ENCODE assay signal across 13 cellular contexts in genomic region chr7:10684606-10685005, GRCh38.
DNase-seq lines count a peak whose midpoint lies in the region; ATAC-seq and TF ChIP-seq lines count a peak whose summit lies in the region.
"Had no signal": no experiment of that assay in that cellular context is flagged by ENCODE, and none has a peak within 500 bp of the region (broad histone marks: within the 10 kb centered on the region; RNA-seq: fewer than 3 reads in every experiment).

No MANE protein-coding gene starts in this region.

- TF ChIP-seq EP300 in ovary (IDR thresholded peaks at IDR 0.05), result no peak

- peaks cover 20% of the 10 kb centered on the region for H3K4me1 Mint-ChIP-seq in endodermal cell
- no peaks in the 10 kb centered on the region for H3K4me1 Mint-ChIP-seq in effector memory CD8-positive, alpha-beta T cell (ENCODE audit: low read depth in 2 of 2)
- H3K4me1 Mint-ChIP-seq: CD4-positive, alpha-beta memory T cell had no signal

- H3K79me1 ChIP-seq in trophoblast cell (ENCODE audit: low read length), result no peaks in the 10 kb centered on the region

- no peaks in the 10 kb centered on the region for H3K36me3 ChIP-seq in OCI-LY7 (ENCODE audit: insufficient read depth, low read length)
- no peaks in the 10 kb centered on the region for H3K36me3 ChIP-seq in endodermal cell (ENCODE audit: control insufficient read depth, insufficient read depth, low read length)
- H3K36me3 ChIP-seq in trophoblast cell (ENCODE audit: control insufficient read depth in 1 of 2, insufficient read depth in 2 of 2, low read length in 2 of 2), result no peaks in the 10 kb centered on the region
- no peaks in the 10 kb centered on the region for H3K36me3 ChIP-seq in ovary
- H3K36me3 ChIP-seq: HAP-1 had no signal

- H3K4me2 ChIP-seq in OCI-LY7 (ENCODE audit: low read length) (peak overlapping the region; percentile 47; the same call in 1 of the 2 replicates), trophoblast cell (ENCODE audit: low read length) (no peak overlapping the region)

- H4K91ac ChIP-seq in trophoblast cell (ENCODE audit: low read depth, low read length), result no peak overlapping the region

- H4K20me1 ChIP-seq in OCI-LY7 (ENCODE audit: insufficient read depth, low read length), result no peaks in the 10 kb centered on the region

- H4K8ac ChIP-seq in trophoblast cell (ENCODE audit: low read depth, low read length), result no peak overlapping the region

- no peaks in the 10 kb centered on the region for H3K27me3 Mint-ChIP-seq in endodermal cell (ENCODE audit: insufficient read depth)
- H3K27me3 Mint-ChIP-seq in effector memory CD8-positive, alpha-beta T cell, result peaks cover 12 to 24% of the 10 kb centered on the region in 2 donors

- H3K36me3 Mint-ChIP-seq in endodermal cell (ENCODE audit: low read depth), result no peaks in the 10 kb centered on the region
- no peaks in the 10 kb centered on the region for H3K36me3 Mint-ChIP-seq in effector memory CD8-positive, alpha-beta T cell (ENCODE audit: insufficient read depth)
- H3K36me3 Mint-ChIP-seq: CD4-positive, alpha-beta memory T cell had no signal

- H2AK5ac ChIP-seq in trophoblast cell (ENCODE audit: low read length), result no peak overlapping the region

- H2AFZ ChIP-seq in OCI-LY7 (ENCODE audit: low read length) (0 out of 2 replicates have a peak overlapping the region, but pooled peaks have one; percentile 14), trophoblast cell (ENCODE audit: insufficient read depth, low read length, poor library complexity) (no peak overlapping the region)

- ATAC-seq in HG02840 (IDR thresholded peaks at IDR 0.05; ENCODE audit: low FRiP score, unreplicated experiment), result no peak
- ATAC-seq in effector memory CD8-positive, alpha-beta T cell (replicated peaks), result no peak

- intact Hi-C loops in OCI-LY7 (cut with micrococcal nuclease; ENCODE audit: unreplicated experiment) (no loop called here), ovary (cut with DNase I) (no loop called here)

- POLR2A ChIA-PET in OCI-LY7 (lab: Charles Lee), result interaction anchor here (1.0 kb wide), 2 partner anchors 19 kb away, joined by 3 to 4 read pairs; no protein-coding TSS in a partner anchor

- H3K27me3 ChIP-seq in endodermal cell (ENCODE audit: control insufficient read depth, insufficient read depth, low read length, poor library complexity, severe bottlenecking), result no peaks in the 10 kb centered on the region
- H3K27me3 ChIP-seq in trophoblast cell (ENCODE audit: insufficient read depth, low read length), result no peaks in the 10 kb centered on the region
- no peaks in the 10 kb centered on the region for H3K27me3 ChIP-seq in ovary

- no peak overlapping the region for H2BK5ac ChIP-seq in trophoblast cell (ENCODE audit: low read depth, low read length, poor library complexity)

- no peak overlapping the region for H3K23ac ChIP-seq in trophoblast cell (ENCODE audit: low read length)

- H3K18ac ChIP-seq in trophoblast cell (ENCODE audit: low read length), result no peak overlapping the region

- H4K12ac ChIP-seq in trophoblast cell (ENCODE audit: low read depth, low read length), result no peak overlapping the region

- no peak for DNase-seq in OCI-LY7 (ENCODE audit: low spot score)
- no peak for DNase-seq in endodermal cell
- no peak for DNase-seq in trophoblast cell
- DNase-seq in ovary, result no peak
- no peak for DNase-seq in effector memory CD8-positive, alpha-beta T cell
- DNase-seq: C1 segment of cervical spinal cord; CD4-positive, alpha-beta memory T cell; COR-L47; DMS79 treated with DMSO at 0.1 percent for 48 hours; GOT3; HFFc6 had no signal

- peaks cover 39% of the 10 kb centered on the region for H3K9me3 Mint-ChIP-seq in endodermal cell
- H3K9me3 Mint-ChIP-seq in effector memory CD8-positive, alpha-beta T cell, result peaks cover 4 to 7% of the 10 kb centered on the region in 2 donors

- no peak overlapping the region for H2BK120ac ChIP-seq in trophoblast cell (ENCODE audit: insufficient read depth, low read length, poor library complexity)

- no TSS peak for BruUV-seq in OCI-LY7 (replicated peaks; lab: Mats Ljungman, UMichigan)

- no peak overlapping the region for H2BK12ac ChIP-seq in trophoblast cell (ENCODE audit: low read length)

- TF ChIP-seq CTCF in OCI-LY7 (conservative IDR thresholded peaks at IDR 0.05; ENCODE audit: low read length) (no peak), endodermal cell (conservative IDR thresholded peaks at IDR 0.05) (no peak), ovary (IDR thresholded peaks at IDR 0.05) (no peak)

- 89 to 90% methylated on average over 2 to 5 of the region's 5 CpGs for WGBS in endodermal cell (ENCODE audit: insufficient coverage in 1 of 2, insufficient read length in 1 of 2), 2 experiments
- WGBS in trophoblast cell (ENCODE audit: extremely low coverage, insufficient coverage, insufficient read length), result no CpG with 5 or more reads among the region's 5 CpGs
- 87 to 93% (median 91%) methylated on average over 5 of the region's 5 CpGs for WGBS in ovary, 3 donors

- no peak overlapping the region for H3K27ac Mint-ChIP-seq in endodermal cell
- H3K27ac Mint-ChIP-seq in effector memory CD8-positive, alpha-beta T cell, result no peak overlapping the region
- H3K27ac Mint-ChIP-seq: CD4-positive, alpha-beta memory T cell; HFFc6 had no signal

- H3K9me2 ChIP-seq in OCI-LY7 (ENCODE audit: insufficient read depth, low read length), result no peaks in the 10 kb centered on the region

- no peak overlapping the region for H3K14ac ChIP-seq in trophoblast cell (ENCODE audit: low read length)

- no peak for TF ChIP-seq POLR2A in ovary (IDR thresholded peaks at IDR 0.05)

- H3K4ac ChIP-seq in trophoblast cell (ENCODE audit: low read depth, low read length), result no peak overlapping the region

- H3K79me2 ChIP-seq in OCI-LY7 (ENCODE audit: insufficient read depth, low read depth, low read length) (no peaks in the 10 kb centered on the region), trophoblast cell (ENCODE audit: control insufficient read depth, insufficient read depth, low read length, poor library complexity) (no peaks in the 10 kb centered on the region)

- H3K4me3 Mint-ChIP-seq in endodermal cell, result no peak overlapping the region
- H3K4me3 Mint-ChIP-seq in effector memory CD8-positive, alpha-beta T cell, result no peak overlapping the region
- H3K4me3 Mint-ChIP-seq: CD4-positive, alpha-beta memory T cell; HFFc6 had no signal

- CTCF ChIA-PET in OCI-LY7 (lab: Charles Lee; ENCODE audit: unreplicated experiment), result no interaction called here

- H3K27ac ChIP-seq in OCI-LY7 (ENCODE audit: low read depth, low read length, poor library complexity, severe bottlenecking), result no peak overlapping the region
- H3K27ac ChIP-seq in endodermal cell (ENCODE audit: low read depth, low read length), result no peak overlapping the region
- no peak overlapping the region for H3K27ac ChIP-seq in trophoblast cell (ENCODE audit: low read depth, low read length)
- H3K27ac ChIP-seq in ovary, result no peak overlapping the region

- H3K4me1 ChIP-seq in OCI-LY7 (ENCODE audit: insufficient read depth, low read length, poor library complexity, severe bottlenecking), result peaks cover 8% of the 10 kb centered on the region
- H3K4me1 ChIP-seq in endodermal cell (ENCODE audit: control insufficient read depth, insufficient read depth, low read length), result peaks cover 4% of the 10 kb centered on the region
- no peaks in the 10 kb centered on the region for H3K4me1 ChIP-seq in trophoblast cell (ENCODE audit: control insufficient read depth in 1 of 2, insufficient read depth in 2 of 2, low read length in 2 of 2)
- no peaks in the 10 kb centered on the region for H3K4me1 ChIP-seq in ovary (ENCODE audit: insufficient read depth)

- H3K9me3 ChIP-seq in OCI-LY7 (ENCODE audit: low read length) (no peaks in the 10 kb centered on the region), endodermal cell (ENCODE audit: control insufficient read depth, low read length) (peaks cover 10% of the 10 kb centered on the region), trophoblast cell (ENCODE audit: insufficient read depth, low read depth, low read length) (peaks cover 6% of the 10 kb centered on the region), ovary (no peaks in the 10 kb centered on the region)
- H3K9me3 ChIP-seq: HAP-1 had no signal

- H3K9ac ChIP-seq in endodermal cell (ENCODE audit: extremely low read depth, low read length, poor library complexity, severe bottlenecking) (no peak overlapping the region), trophoblast cell (ENCODE audit: low read length) (no peak overlapping the region)

- H3K4me3 ChIP-seq in OCI-LY7 (ENCODE audit: low read depth, low read length, poor library complexity, severe bottlenecking) (no peak overlapping the region), endodermal cell (ENCODE audit: low read length) (peak overlapping the region; percentile 58), trophoblast cell (ENCODE audit: low read depth, low read length) (peak overlapping the region; percentile 35), ovary (no peak overlapping the region)
- H3K4me3 ChIP-seq: HAP-1 had no signal

Comparison
In these comparisons a context has a peak if more than half of its experiments do, and no peak if none do; other contexts are left out.
1. H3K4me3 ChIP-seq: peak in endodermal cell (single experiment) and trophoblast cell (single experiment); none in OCI-LY7 (single experiment) and ovary (single experiment).